Comparison of ENCODE assay signal across 8 cellular contexts in genomic region chr19:41934849-41935374, GRCh38. TPM values are rescaled to one million over a fixed set of nuclear protein-coding genes. Genes with fewer than 3 reads are reported as not detected.
A peak's percentile ranks its signal among the peaks of the same experiment; 100 is the strongest.
DNase-seq lines count a peak whose midpoint lies in the region; ATAC-seq and TF ChIP-seq lines count a peak whose summit lies in the region.

No MANE protein-coding gene starts in this region.

- H3K4me3 Mint-ChIP-seq in immature natural killer cell, result peak overlapping the region in 1 of 5 donors; percentile 19

- DNase-seq in NCI-H2107 treated with DMSO at 0.1 percent for 48 hours (lab: John Stamatoyannopoulos, UW; ENCODE audit: unreplicated experiment) (peak; percentile 25), NCI-H2107 (lab: John Stamatoyannopoulos, UW) (no peak), NCI-H1092 (lab: John Stamatoyannopoulos, UW) (peak; percentile 29), UCSD-AML1 (lab: John Stamatoyannopoulos, UW; ENCODE audit: unreplicated experiment) (peak; percentile 73), astrocyte of the spinal cord (ENCODE audit: low read depth, low spot score) (peak; percentile 37), immature natural killer cell (peak; percentile 80 to 81 (median 80))
- peak; percentile 63 to 73 for DNase-seq in stimulated activated CD4-positive, alpha-beta T cell treated with anti-CD3 and anti-CD28 coated beads, Interleukin-1b, Interleukin-23, amount 100 ng/mL, for 4 hours (ENCODE audit: low read depth in 2 of 2)

- in situ Hi-C loops in astrocyte of the spinal cord (cut with HindIII; ENCODE audit: low sequenced_read_pairs), result no loop called here

- H3K27ac Mint-ChIP-seq in immature natural killer cell, result peak overlapping the region in 5 of 6 donors; percentile 87 to 92 (median 90)

- H3K4me3 ChIP-seq in astrocyte of the spinal cord (ENCODE audit: low read depth, low read length), result no peak overlapping the region

- no peak for ATAC-seq in GM18517 (IDR thresholded peaks at IDR 0.05; ENCODE audit: unreplicated experiment)

- TF ChIP-seq CTCF in astrocyte of the spinal cord (IDR thresholded peaks at IDR 0.05; ENCODE audit: low read depth, low read length), result peak; percentile 97

- peaks cover 11 to 20% (median 12%) of the 10 kb centered on the region in 3 donors for H3K27me3 Mint-ChIP-seq in immature natural killer cell (ENCODE audit: low read depth in 3 of 3)

- H3K36me3 Mint-ChIP-seq in immature natural killer cell, result no peaks in the 10 kb centered on the region

- H3K9me3 Mint-ChIP-seq in immature natural killer cell, result no peaks in the 10 kb centered on the region

- peaks cover 38 to 58% of the 10 kb centered on the region in 2 donors for H3K4me1 Mint-ChIP-seq in immature natural killer cell

RNA-seq across cellular contexts. Expression of gene ERFL, which starts 6.7 kb away (rescaled TPM):
- polyA plus RNA-seq in immature natural killer cell, result under 1 TPM in 1 of 3 donors, not detected in 2; 0.11 TPM

RNA-seq across cellular contexts. Expression of gene RABAC1, which starts 24.2 kb away (rescaled TPM):
- 100 to 1,000 TPM; 263 to 375 (median 373) TPM for polyA plus RNA-seq in immature natural killer cell

RNA-seq across cellular contexts. Expression of gene ARHGEF1, which starts 51.9 kb away (rescaled TPM):
- 100 to 1,000 TPM; 129 to 394 (median 156) TPM for polyA plus RNA-seq in immature natural killer cell

RNA-seq across cellular contexts. Expression of gene CD79A, which starts 57.8 kb away (rescaled TPM):
- polyA plus RNA-seq in immature natural killer cell, result 1 to 10 TPM; 4.1 to 8.3 (median 5.1) TPM

RNA-seq across cellular contexts. Expression of gene ATP1A3, which starts 59.1 kb away (rescaled TPM):
- polyA plus RNA-seq in immature natural killer cell, result 1 to 10 TPM in 2 of 3 donors, under 1 TPM in 1; 0.29 to 5.9 (median 1.8) TPM
